Comparison of ENCODE assay signal across 1 cellular context in genomic region chrX:50941638-50942037, GRCh38.
TF ChIP-seq lines count a peak whose summit lies in the region.

No MANE protein-coding gene starts in this region.

TF ChIP-seq in H1, 55 proteins besides CTCF, POLR2A, EP300 and RAD21 (continued from another document):
- TF ChIP-seq CBX8 (IDR thresholded peaks at IDR 0.05; ENCODE audit: borderline replicate concordance, low read depth, low read length), result no peak
- no peak for TF ChIP-seq EGR1 (IDR thresholded peaks at IDR 0.05; ENCODE audit: borderline replicate concordance, low read depth, low read length)
- TF ChIP-seq CTBP2 (IDR thresholded peaks at IDR 0.05; ENCODE audit: borderline replicate concordance, insufficient read depth, insufficient read length, low read length), result no peak
- no peak for TF ChIP-seq SIRT6 (IDR thresholded peaks at IDR 0.05; ENCODE audit: low read length)
- no peak for TF ChIP-seq KDM4A (IDR thresholded peaks at IDR 0.05; ENCODE audit: low read depth, low read length, severe bottlenecking)
- TF ChIP-seq SP4 (IDR thresholded peaks at IDR 0.05; ENCODE audit: low read length), result no peak
- no peak for TF ChIP-seq ASH2L (IDR thresholded peaks at IDR 0.05; ENCODE audit: low read length)
- TF ChIP-seq GTF2F1 (IDR thresholded peaks at IDR 0.05; ENCODE audit: borderline replicate concordance, low read depth, low read length), result no peak
- no peak for TF ChIP-seq MAFK (IDR thresholded peaks at IDR 0.05; ENCODE audit: low read depth, low read length)
- no peak for TF ChIP-seq SAP30 (IDR thresholded peaks at IDR 0.05; ENCODE audit: insufficient read depth, insufficient replicate concordance, low read length)
